Comparison of ENCODE assay signal across 9 cellular contexts in the genomic region with DNA sequence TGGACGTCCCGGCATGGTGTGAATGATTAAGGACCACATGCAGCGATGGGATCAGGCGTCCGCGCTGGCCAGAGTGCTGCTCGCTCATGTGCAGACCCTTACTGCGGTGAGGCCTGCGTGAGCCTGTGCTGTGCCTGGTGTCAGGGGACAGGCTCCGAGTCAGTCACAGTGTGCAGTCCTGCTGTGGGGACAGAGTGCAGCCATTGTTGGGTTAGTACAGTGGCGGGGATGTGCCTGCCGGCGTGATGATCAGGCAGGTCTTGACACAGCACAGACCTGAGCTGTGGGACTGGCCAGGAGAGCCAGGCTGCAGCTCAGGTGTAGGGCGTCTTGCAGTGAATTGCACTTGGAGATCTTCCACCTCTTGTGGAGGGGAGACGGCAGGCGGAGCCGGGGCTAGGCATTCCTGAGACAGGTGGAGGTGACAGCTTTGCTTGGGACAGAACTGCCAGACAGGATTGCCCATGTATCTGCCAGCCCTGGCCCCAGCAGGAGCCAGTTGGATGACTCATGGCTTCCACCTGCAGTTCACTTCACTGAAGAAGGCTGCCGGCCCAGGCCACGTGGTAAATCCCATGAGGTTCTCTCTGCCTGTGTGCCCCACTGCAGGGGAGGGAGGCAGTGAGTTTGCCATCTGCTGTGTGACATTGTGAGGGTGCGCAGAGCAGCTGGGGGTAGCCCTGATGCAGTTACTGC. TPM values are rescaled to one million over a fixed set of nuclear protein-coding genes. Genes with fewer than 3 reads are reported as not detected.
A peak's percentile ranks its signal among the peaks of the same experiment; 100 is the strongest.
DNase-seq lines count a peak whose midpoint lies in the region; ATAC-seq, FAIRE-seq and TF ChIP-seq lines count a peak whose summit lies in the region.
"Had no signal": no experiment of that assay in that cellular context is flagged by ENCODE, and none has a peak within 500 bp of the region (broad histone marks: within the 10 kb centered on the region; RNA-seq: fewer than 3 reads in every experiment).

No MANE protein-coding gene starts in this region.

- no peak for TF ChIP-seq POLR2A in GM12891 (IDR thresholded peaks at IDR 0.05; ENCODE audit: low read depth, low read length)

- ATAC-seq in GM21423 (IDR thresholded peaks at IDR 0.05; ENCODE audit: unreplicated experiment) (no peak), HG02970 (IDR thresholded peaks at IDR 0.05; ENCODE audit: low FRiP score, unreplicated experiment) (no peak), GM18519 (IDR thresholded peaks at IDR 0.05; ENCODE audit: low FRiP score, unreplicated experiment) (no peak)

- no peaks in the 10 kb centered on the region for H3K9me3 ChIP-seq in esophagus (ENCODE audit: control insufficient read depth in 2 of 2, insufficient read depth in 1 of 2, low read depth in 1 of 2, low read length in 1 of 2)

- H3K27ac ChIP-seq in esophagus (ENCODE audit: low read depth in 2 of 2, low read length in 1 of 2), result peak overlapping the region; percentile 35 to 56
- H3K27ac ChIP-seq: VCaP had no signal

- peaks cover 20 to 78% of the 10 kb centered on the region in 2 donors for H3K36me3 ChIP-seq in esophagus (ENCODE audit: control insufficient read depth in 2 of 2, insufficient read depth in 2 of 2, low read length in 1 of 2)

- H3K4me3 ChIP-seq in esophagus (ENCODE audit: low read depth in 1 of 2, low read length in 2 of 2) (no peak overlapping the region), retinal pigment epithelial cell (ENCODE audit: low read length) (no peak overlapping the region)

- peak; percentile 20 for FAIRE-seq in GM12891 (lab: Jason Lieb, UNC)

- WGBS in esophagus, 2 donors, result 54 to 66% methylated on average over 20 of the region's 20 CpGs

- CTCF ChIA-PET in HEK293T (lab: Yijun Ruan, JAX), result no interaction called here

- DNase-seq in GM12891 (ENCODE audit: insufficient read length, low spot score), result no peak
- peak; percentile 79 to 97 for DNase-seq in NCI-H524 (lab: John Stamatoyannopoulos, UW)
- DNase-seq in retinal pigment epithelial cell (ENCODE audit: low read depth), result peak; percentile 43
- DNase-seq in HEK293T (ENCODE audit: extremely low spot score), result no peak

- H3K27me3 ChIP-seq in esophagus (ENCODE audit: control insufficient read depth in 1 of 2, insufficient read depth in 2 of 2, low read length in 2 of 2), result no peaks in the 10 kb centered on the region

- H3K4me1 ChIP-seq in esophagus (ENCODE audit: control insufficient read depth in 2 of 2, insufficient read depth in 2 of 2, low read length in 1 of 2), result peaks cover 0 to 19% of the 10 kb centered on the region in 2 donors

- POLR2A ChIA-PET in HEK293T (lab: Yijun Ruan, JAX), result no interaction called here

- TF ChIP-seq CTCF in retinal pigment epithelial cell (conservative IDR thresholded peaks at IDR 0.05; ENCODE audit: low read depth, low read length), result no peak

TF ChIP-seq in GM12891, 5 proteins besides CTCF, POLR2A, EP300 and RAD21:
- TF ChIP-seq PAX5 (IDR thresholded peaks at IDR 0.05; ENCODE audit: insufficient read depth, low read length, severe bottlenecking), result no peak
- no peak for TF ChIP-seq POU2F2 (IDR thresholded peaks at IDR 0.05; ENCODE audit: low read depth, low read length)
- TF ChIP-seq TAF1 (IDR thresholded peaks at IDR 0.05; ENCODE audit: low read depth, low read length), result no peak
- TF ChIP-seq SPI1 (IDR thresholded peaks at IDR 0.05; ENCODE audit: low read depth, low read length), result no peak
- TF ChIP-seq POLR2AphosphoS5 (IDR thresholded peaks at IDR 0.05; ENCODE audit: low read depth, low read length), result no peak

TF ChIP-seq in HEK293T, 16 proteins besides CTCF, POLR2A, EP300 and RAD21:
- TF ChIP-seq ZNF384 (IDR thresholded peaks at IDR 0.05), result no peak
- no peak for TF ChIP-seq SUZ12 (IDR thresholded peaks at IDR 0.05)
- TF ChIP-seq SP1 (IDR thresholded peaks at IDR 0.05), result no peak
- no peak for TF ChIP-seq LEF1 (IDR thresholded peaks at IDR 0.05; ENCODE audit: borderline replicate concordance)
- no peak for TF ChIP-seq TARDBP (IDR thresholded peaks at IDR 0.05)
- TF ChIP-seq FOXA1 (IDR thresholded peaks at IDR 0.05), result no peak
- no peak for TF ChIP-seq ELF4 (IDR thresholded peaks at IDR 0.05)
- TF ChIP-seq ARNT (IDR thresholded peaks at IDR 0.05), result no peak
- no peak for TF ChIP-seq L3MBTL2 (conservative IDR thresholded peaks at IDR 0.05)
- TF ChIP-seq NFRKB (IDR thresholded peaks at IDR 0.05), result no peak
- TF ChIP-seq BHLHE40 (IDR thresholded peaks at IDR 0.05; ENCODE audit: borderline replicate concordance), result no peak
- TF ChIP-seq FOXK2 (IDR thresholded peaks at IDR 0.05), result no peak
- TF ChIP-seq FOXM1 (IDR thresholded peaks at IDR 0.05; ENCODE audit: borderline replicate concordance), result no peak
- no peak for TF ChIP-seq CTBP1 (IDR thresholded peaks at IDR 0.05; ENCODE audit: borderline replicate concordance)
- TF ChIP-seq, protein P1, sequence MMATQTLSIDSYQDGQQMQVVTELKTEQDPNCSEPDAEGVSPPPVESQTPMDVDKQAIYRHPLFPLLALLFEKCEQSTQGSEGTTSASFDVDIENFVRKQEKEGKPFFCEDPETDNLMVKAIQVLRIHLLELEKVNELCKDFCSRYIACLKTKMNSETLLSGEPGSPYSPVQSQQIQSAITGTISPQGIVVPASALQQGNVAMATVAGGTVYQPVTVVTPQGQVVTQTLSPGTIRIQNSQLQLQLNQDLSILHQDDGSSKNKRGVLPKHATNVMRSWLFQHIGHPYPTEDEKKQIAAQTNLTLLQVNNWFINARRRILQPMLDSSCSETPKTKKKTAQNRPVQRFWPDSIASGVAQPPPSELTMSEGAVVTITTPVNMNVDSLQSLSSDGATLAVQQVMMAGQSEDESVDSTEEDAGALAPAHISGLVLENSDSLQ (IDR thresholded peaks at IDR 0.05), result no peak
- no peak for TF ChIP-seq HDGF (IDR thresholded peaks at IDR 0.05; ENCODE audit: borderline replicate concordance)

RNA-seq across cellular contexts. Expression of a gene that starts 17.3 kb away (rescaled TPM):
- 27.3 TPM for polyA plus RNA-seq in GM12891 (2012; ENCODE audit: low read depth, missing spikeins)
- 10 to 100 TPM; 24.3 to 32.4 TPM for polyA plus RNA-seq in esophagus

RNA-seq across cellular contexts. Expression of a gene that starts 56.2 kb away (rescaled TPM):
- polyA plus RNA-seq in GM12891 (2012; ENCODE audit: low read depth, missing spikeins), result 16.2 TPM
- polyA plus RNA-seq in esophagus, result 1 to 10 TPM; 5.0 to 7.4 TPM

Comparison
In these comparisons a context has a peak if more than half of its experiments do, and no peak if none do; other contexts are left out.
1. DNase-seq: peak in NCI-H524 (2 of 2) and retinal pigment epithelial cell (single experiment); none in GM12891 (single experiment) and HEK293T (single experiment).